ENCODE assay signal across 25 cellular contexts in the genomic region with DNA sequence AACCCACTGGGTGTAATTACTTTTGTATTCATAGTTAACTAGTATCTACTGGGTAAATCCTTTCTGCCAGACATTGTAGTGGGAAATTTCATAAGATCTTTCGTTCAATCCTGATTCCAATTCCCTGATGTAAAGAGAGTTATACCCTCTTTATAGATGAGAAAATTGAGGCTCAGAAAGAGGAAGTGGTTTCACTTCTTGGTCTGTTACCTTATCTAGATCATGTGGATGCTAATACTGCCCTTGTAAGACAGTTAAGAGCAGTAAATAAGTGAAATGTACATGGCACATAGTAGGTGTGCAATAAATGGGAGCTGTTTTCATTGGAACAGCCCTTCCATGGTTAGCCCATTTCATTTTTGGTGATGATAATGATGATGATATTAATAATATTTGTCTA. TPM values are rescaled to one million over a fixed set of nuclear protein-coding genes. Genes with fewer than 3 reads are reported as not detected.
A peak's percentile ranks its signal among the peaks of the same experiment; 100 is the strongest.
DNase-seq lines count a peak whose midpoint lies in the region; ATAC-seq, FAIRE-seq and TF ChIP-seq lines count a peak whose summit lies in the region.
"Had no signal": no experiment of that assay in that cellular context is flagged by ENCODE, and none has a peak within 500 bp of the region (broad histone marks: within the 10 kb centered on the region; RNA-seq: fewer than 3 reads in every experiment).

No MANE protein-coding gene starts in this region.

- no peak for TF ChIP-seq RAD21 in GM12878 (IDR thresholded peaks at IDR 0.05; ENCODE audit: insufficient read depth, low read depth, low read length)

- no peaks in the 10 kb centered on the region for H3K4me1 ChIP-seq in GM12878 (ENCODE audit: control insufficient read depth, insufficient read depth, low read length)
- H3K4me1 ChIP-seq in sigmoid colon, result peaks cover 0 to 85% (median 81%) of the 10 kb centered on the region in 4 donors
- H3K4me1 ChIP-seq in thyroid gland, result peaks cover 76 to 91% of the 10 kb centered on the region in 2 donors
- H3K4me1 ChIP-seq: SJCRH30 had no signal

- POLR2A ChIA-PET in GM12878 (lab: Charles Lee), result no interaction called here

- DNase-seq in GM12891 (ENCODE audit: insufficient read length, low spot score) (no peak), GM12878 (ENCODE audit: low read depth, low spot score) (no peak), sigmoid colon (no peak), thyroid gland (no peak), RPMI8226 (no peak), hypothalamus (lab: John Stamatoyannopoulos, UW) (no peak)
- DNase-seq: AML-193; CD4-positive, alpha-beta T cell; DMS53; H7; MM.1S; NCI-H2029; NCI-H446; NCI-H524 treated with DMSO at 0.1 percent for 48 hours; NCI-H774; PC-3; SJCRH30 had no signal

- SMC1A ChIA-PET in GM12878 (lab: Charles Lee; ENCODE audit: uncharacterized antibody, unreplicated experiment), result no interaction called here

- no peak overlapping the region for H3K4me2 ChIP-seq in GM12878 (ENCODE audit: control insufficient read depth, insufficient read depth)
- H3K4me2 ChIP-seq: KMS-11 had no signal

- H3K79me2 ChIP-seq in GM12878 (ENCODE audit: control insufficient read depth, insufficient read depth, low read length), result no peaks in the 10 kb centered on the region

- H3K9ac ChIP-seq in GM12878 (ENCODE audit: control insufficient read depth, insufficient read depth, low read length), result no peak overlapping the region
- H3K9ac ChIP-seq: BLaER1 treated with 17β-estradiol and CSF1 and Interleukin-3, amounts not matched to agents 10 nM and 100 nM; KMS-11 had no signal

- TF ChIP-seq EP300 in GM12878 (IDR thresholded peaks at IDR 0.05; ENCODE audit: borderline replicate concordance in 1 of 2, control insufficient read depth in 1 of 2, low read depth in 2 of 2, low read length in 2 of 2) (no peak), sigmoid colon (IDR thresholded peaks at IDR 0.05) (no peak)

- no peak overlapping the region for H2AFZ ChIP-seq in GM12878 (ENCODE audit: control insufficient read depth, low read depth, low read length)

- BruUV-seq in GM12878 (replicated peaks; lab: Mats Ljungman, UMichigan), result no TSS peak

- CTCF ChIA-PET in GM12878 (lab: Yijun Ruan, JAX), result no interaction called here

- H3K27ac ChIP-seq in GM12878 (ENCODE audit: control insufficient read depth, insufficient read depth) (no peak overlapping the region), sigmoid colon (peak overlapping the region; percentile 33 to 79 (median 74)), thyroid gland (peak overlapping the region in 2 of 3 donors; percentile 96 to 97)
- H3K27ac ChIP-seq: BLaER1 treated with 17β-estradiol and CSF1 and Interleukin-3, amounts not matched to agents 10 nM and 100 nM; KMS-11; SJCRH30 had no signal

- 0% methylated on average over 1 of the region's 1 CpG for WGBS in GM12878 (ENCODE audit: insufficient coverage, insufficient replicate concordance, low lambda C conversion rate, missing lambda C conversion rate)
- WGBS in sigmoid colon, 2 donors, result 33 to 35% methylated on average over 1 of the region's 1 CpG
- 0 to 89% methylated on average over 1 of the region's 1 CpG for WGBS in thyroid gland, 2 donors

- intact Hi-C loops in GM12878 (cut with micrococcal nuclease; ENCODE audit: unreplicated experiment) (no loop called here), sigmoid colon (cut with DNase I) (no loop called here), thyroid gland (cut with DNase I) (no loop called here)

- H3K9me3 ChIP-seq in GM12878 (replicated peaks; ENCODE audit: control insufficient read depth, insufficient read depth, low read length) (no peaks in the 10 kb centered on the region), sigmoid colon (no peaks in the 10 kb centered on the region), thyroid gland (no peaks in the 10 kb centered on the region)
- H3K9me3 ChIP-seq: BLaER1 treated with 17β-estradiol and CSF1 and Interleukin-3, amounts not matched to agents 10 nM and 100 nM; SJCRH30 had no signal

- H3K36me3 ChIP-seq in GM12878 (ENCODE audit: control insufficient read depth in 2 of 2, insufficient read depth in 2 of 2, low read length in 1 of 2), result no peaks in the 10 kb centered on the region
- H3K36me3 ChIP-seq in sigmoid colon, result no peaks in the 10 kb centered on the region
- H3K36me3 ChIP-seq in thyroid gland, result no peaks in the 10 kb centered on the region
- H3K36me3 ChIP-seq: BLaER1 treated with 17β-estradiol and CSF1 and Interleukin-3, amounts not matched to agents 10 nM and 100 nM; SJCRH30 had no signal

- H3K4me3 ChIP-seq in GM12878 (no peak overlapping the region), sigmoid colon (no peak overlapping the region), thyroid gland (replicated peaks in 1 of 3) (no peak overlapping the region)
- H3K4me3 ChIP-seq: BLaER1 treated with 17β-estradiol and CSF1 and Interleukin-3, amounts not matched to agents 10 nM and 100 nM; SJCRH30 had no signal

- TF ChIP-seq CTCF in GM12878 (IDR thresholded peaks at IDR 0.05 in 2 of 3, conservative IDR thresholded peaks at IDR 0.05 in 1 of 3; ENCODE audit: control insufficient read depth in 2 of 3, extremely low read depth in 1 of 3, insufficient read depth in 1 of 3, low read depth in 3 of 3, low read length in 3 of 3) (no peak), sigmoid colon (IDR thresholded peaks at IDR 0.05) (no peak), thyroid gland (IDR thresholded peaks at IDR 0.05) (no peak)

- FAIRE-seq in GM12891 (lab: Jason Lieb, UNC) (no peak), GM12878 (lab: Jason Lieb, UNC) (no peak)
- FAIRE-seq: A204.1, HTR-8/SVneo had no signal

- ATAC-seq in GM12878 (no peak), HG03378 (IDR thresholded peaks at IDR 0.05; ENCODE audit: unreplicated experiment) (no peak)
- ATAC-seq: PC-3, Right ventricle myocardium inferior, SK-N-SH treated with all-trans-retinoic acid at 6 μM for 48 hours had no signal

- no peaks in the 10 kb centered on the region for H4K20me1 ChIP-seq in GM12878 (ENCODE audit: control insufficient read depth, insufficient read depth)

- in situ Hi-C loops in GM12878 (cut with MboI), result no loop called here

- TF ChIP-seq POLR2A in GM12891 (IDR thresholded peaks at IDR 0.05; ENCODE audit: low read depth, low read length), result no peak
- TF ChIP-seq POLR2A in GM12878 (IDR thresholded peaks at IDR 0.05; ENCODE audit: low read depth, low read length), result no peak
- no peak for TF ChIP-seq POLR2A in sigmoid colon (IDR thresholded peaks at IDR 0.05)
- TF ChIP-seq POLR2A in thyroid gland (IDR thresholded peaks at IDR 0.05), result no peak

- RAD21 ChIA-PET in GM12878 (lab: Charles Lee; ENCODE audit: unreplicated experiment), result no interaction called here

- H3K27me3 ChIP-seq in GM12878 (replicated peaks in 1 of 2; ENCODE audit: control insufficient read depth in 2 of 2, insufficient read depth in 2 of 2, low read length in 1 of 2), result peaks cover 0 to 2% of the 10 kb centered on the region in 2 experiments; a peak in 1 of 4 replicates
- no peaks in the 10 kb centered on the region for H3K27me3 ChIP-seq in sigmoid colon
- H3K27me3 ChIP-seq in thyroid gland, result no peaks in the 10 kb centered on the region
- H3K27me3 ChIP-seq: SJCRH30 had no signal

TF ChIP-seq in GM12891, 5 proteins besides CTCF, POLR2A, EP300 and RAD21:
- TF ChIP-seq SPI1 (IDR thresholded peaks at IDR 0.05; ENCODE audit: low read depth, low read length), result peak; percentile 66
- no peak for TF ChIP-seq POU2F2 (IDR thresholded peaks at IDR 0.05; ENCODE audit: low read depth, low read length)

TF ChIP-seq in GM12878, 131 proteins besides CTCF, POLR2A, EP300 and RAD21:
- TF ChIP-seq TCF12 (IDR thresholded peaks at IDR 0.05; ENCODE audit: low read depth, low read length) (no peak), SPI1 (IDR thresholded peaks at IDR 0.05; ENCODE audit: borderline replicate concordance, insufficient read depth, low read depth, low read length) (0 out of 2 replicates have a peak, but pooled peaks have one; percentile 31)
TF ChIP-seq in GM12878: peak in this region for 1.

RNA-seq across cellular contexts. Expression of gene TIMP3, which starts 46.7 kb away (rescaled TPM):
- polyA plus RNA-seq in GM12891 (2012; ENCODE audit: low read depth, missing spikeins), result not detected
- not detected in 2 replicates for total RNA-seq in GM12878 (2013; cell fraction: nucleolus; rRNA removed)
- total RNA-seq in GM12878 (2014; rRNA removed) (not detected in 2 replicates), GM12878 (2014; rRNA removed; fragmentation: Illumina TruSeq; extraction: Trizol) (not detected in 2 replicates), GM12878 (2021) (0.40 and 0.74 TPM in 2 replicates), sigmoid colon (100 to 1,000 TPM; 120 to 295 (median 205) TPM), thyroid gland (100 to 1,000 TPM; 424 to 772 (median 543) TPM)
- not detected for polyA plus RNA-seq in GM12878 (2011; ENCODE audit: low read depth)
- polyA plus RNA-seq in GM12878 (2011; rRNA removed) (0.03 TPM in 1 of 2 replicates, not detected in the other), GM12878 (2014; fragmentation: Illumina TruSeq; extraction: Trizol) (not detected in 2 replicates), GM12878 (2014; fragmentation: Nextera tagmentation; extraction: Ambion mirVana) (not detected), GM12878 (2014; rRNA removed) (0.01 TPM in 1 of 2 replicates, not detected in the other), GM12878 (2016; fragmentation: Nextera tagmentation; extraction: Ambion mirVana) (under 1 TPM; 0.27 to 0.30 TPM), sigmoid colon (10 to 100 TPM in 2 of 3 donors, 1 to 10 TPM in 1; 4.6 to 40.0 (median 10.2) TPM)
- polyA plus RNA-seq in GM12878 (2011; cell fraction: cytosol; rRNA removed), result 0.02 TPM in 1 of 2 replicates, not detected in the other
- polyA plus RNA-seq in GM12878 (2011; cell fraction: nucleus; rRNA removed), result 0.03 TPM in 1 of 2 replicates, not detected in the other
- not detected in 2 replicates for polyA plus RNA-seq in GM12878 (2012)
- 0.05 TPM in 1 of 2 replicates, not detected in the other for polyA minus RNA-seq in GM12878 (2011; rRNA and poly(A)+ RNA removed)
- polyA minus RNA-seq in GM12878 (2011; cell fraction: cytosol; rRNA and poly(A)+ RNA removed), result not detected in 2 replicates
- polyA minus RNA-seq in GM12878 (2011; cell fraction: nucleus; rRNA and poly(A)+ RNA removed), result not detected in 2 replicates
- total RNA-seq: G401, PC-3 had no signal

Comparison
In these comparisons a context has a peak if more than half of its experiments do, and no peak if none do; other contexts are left out.
1. RNA of gene TIMP3, which starts 46.7 kb away (total RNA-seq): 424 to 772 TPM in thyroid gland and 120 to 295 TPM in sigmoid colon; 0.40 to 0.74 TPM in GM12878; every median in the first group is over 10 times any median in the second.